Comparison of ENCODE assay signal across 8 cellular contexts in the genomic region with DNA sequence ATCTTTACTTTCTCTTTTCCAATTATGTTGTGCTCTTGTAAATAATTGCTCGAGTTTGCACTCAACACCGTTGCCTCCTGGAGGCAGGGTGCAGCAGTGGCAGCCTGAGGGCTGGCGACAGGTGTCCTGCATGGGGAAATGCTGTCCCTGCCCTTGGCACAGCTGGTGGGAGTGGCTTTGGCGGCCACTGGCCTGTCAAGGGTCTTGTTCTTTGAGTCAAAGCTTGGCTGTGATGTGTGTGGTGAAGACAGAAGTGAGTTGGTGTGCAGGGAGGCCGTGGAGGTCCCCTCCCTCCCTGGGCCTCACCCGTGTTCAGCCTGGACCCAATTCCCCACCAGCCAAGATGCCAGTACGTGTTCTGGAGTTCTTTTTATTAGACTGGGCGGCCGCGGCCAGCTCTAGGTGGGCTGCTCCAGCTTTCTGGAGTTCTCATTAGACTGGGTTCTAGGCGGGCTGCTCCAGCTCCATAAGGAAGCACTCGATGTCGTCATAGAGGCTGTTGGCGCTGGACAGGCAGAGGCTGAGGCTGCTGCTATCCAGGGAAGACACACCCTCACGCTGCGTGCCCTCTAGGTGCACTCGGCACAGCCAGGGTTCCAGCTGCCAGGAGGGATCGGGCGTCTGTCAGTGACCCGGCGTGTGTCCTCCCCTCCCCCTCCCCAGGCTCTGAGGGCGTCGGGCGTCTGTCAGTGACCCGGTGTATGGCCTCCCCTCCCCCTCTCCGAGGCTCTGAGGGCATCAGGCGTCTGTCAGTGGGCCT. TPM values are rescaled to one million over a fixed set of nuclear protein-coding genes. Genes with fewer than 3 reads are reported as not detected.
DNase-seq lines count a peak whose midpoint lies in the region; ATAC-seq and TF ChIP-seq lines count a peak whose summit lies in the region.

No MANE protein-coding gene starts in this region.

- peak; percentile 15 for DNase-seq in CD1c-positive myeloid dendritic cell (ENCODE audit: extremely low spot score)
- DNase-seq in activated T-cell treated with anti-CD3 and anti-CD28 coated beads, Interleukin-2, amount 50 U/mL, for 72 hours, result no peak
- DNase-seq in memory B cell (ENCODE audit: low spot score in 2 of 2), result no peak
- DNase-seq in DMS79 (lab: John Stamatoyannopoulos, UW), result no peak
- no peak for DNase-seq in stimulated activated CD4-positive, alpha-beta T cell treated with anti-CD3 and anti-CD28 coated beads, Interleukin-2, amount 100 ng/mL, for 48 hours
- DNase-seq in cerebellar nuclear complex (lab: John Stamatoyannopoulos, UW), result no peak

- no peaks in the 10 kb centered on the region for H3K9me3 Mint-ChIP-seq in activated T-cell treated with anti-CD3 and anti-CD28 coated beads, Interleukin-2, amount 50 U/mL, for 72 hours
- H3K9me3 Mint-ChIP-seq in memory B cell, result no peaks in the 10 kb centered on the region

- CTCF ChIA-PET in HEK293 (lab: Yijun Ruan, JAX), result interaction anchor here (0.6 to 2.2 kb wide), 4 partner anchors 23 to 58 kb away, joined by 3 to 9 read pairs (median 4); partner anchors contain the start of gene PHRF1

- no peaks in the 10 kb centered on the region for H3K27me3 Mint-ChIP-seq in activated T-cell treated with anti-CD3 and anti-CD28 coated beads, Interleukin-2, amount 50 U/mL, for 72 hours (ENCODE audit: low read depth)
- no peaks in the 10 kb centered on the region for H3K27me3 Mint-ChIP-seq in memory B cell

- H3K27ac Mint-ChIP-seq in activated T-cell treated with anti-CD3 and anti-CD28 coated beads, Interleukin-2, amount 50 U/mL, for 72 hours, result peak overlapping the region; percentile 13
- H3K27ac Mint-ChIP-seq in memory B cell, result peak overlapping the region; percentile 75

- H3K4me1 Mint-ChIP-seq in activated T-cell treated with anti-CD3 and anti-CD28 coated beads, Interleukin-2, amount 50 U/mL, for 72 hours (ENCODE audit: low read depth), result peaks cover 20% of the 10 kb centered on the region
- peaks cover 14% of the 10 kb centered on the region for H3K4me1 Mint-ChIP-seq in memory B cell

- no peaks in the 10 kb centered on the region for H3K9me3 ChIP-seq in HEK293 (ENCODE audit: control insufficient read depth, insufficient read depth, low read depth, low read length)

- no peak for ATAC-seq in activated T-cell treated with anti-CD3 and anti-CD28 coated beads, Interleukin-2, amount 50 U/mL, for 72 hours (replicated peaks in 1 of 2)
- ATAC-seq in memory B cell (ENCODE audit: low read depth), result no peak
- ATAC-seq in HG03095 (IDR thresholded peaks at IDR 0.05; ENCODE audit: unreplicated experiment), result no peak

- H3K4me3 Mint-ChIP-seq in activated T-cell treated with anti-CD3 and anti-CD28 coated beads, Interleukin-2, amount 50 U/mL, for 72 hours, result no peak overlapping the region
- no peak overlapping the region for H3K4me3 Mint-ChIP-seq in memory B cell

- TF ChIP-seq CTCF in HEK293 (tag by site-specific recombination; IDR thresholded peaks at IDR 0.05), result no peak

- POLR2A ChIA-PET in HEK293 (lab: Yijun Ruan, JAX), result interaction anchor here (1.0 to 1.8 kb wide), 2 partner anchors 36 to 46 kb away, joined by 3 to 5 read pairs; partner anchors contain the start of gene PHRF1

- peaks cover 2 to 9% of the 10 kb centered on the region in 2 donors for H3K36me3 Mint-ChIP-seq in activated T-cell treated with anti-CD3 and anti-CD28 coated beads, Interleukin-2, amount 50 U/mL, for 72 hours (ENCODE audit: insufficient read depth in 2 of 2)
- peaks cover 11% of the 10 kb centered on the region for H3K36me3 Mint-ChIP-seq in memory B cell

- H3K4me3 ChIP-seq in HEK293 (ENCODE audit: low read depth, low read length), result no peak overlapping the region

- peaks cover 0 to 71% of the 10 kb centered on the region in 2 experiments; a peak in 1 of 3 replicates for H3K36me3 ChIP-seq in HEK293 (ENCODE audit: control insufficient read depth in 2 of 2, insufficient read depth in 1 of 2, low read length in 2 of 2)

- H3K27ac ChIP-seq in HEK293 (ENCODE audit: extremely low read depth, low read depth, low read length), result no peak overlapping the region

- no peaks in the 10 kb centered on the region for H3K4me1 ChIP-seq in HEK293 (ENCODE audit: control insufficient read depth, insufficient read depth, low read length)

TF ChIP-seq in HEK293, 187 proteins besides CTCF, POLR2A, EP300 and RAD21:
- TF ChIP-seq FEZF1 (tag by site-specific recombination; IDR thresholded peaks at IDR 0.05), result no peak
- peak; percentile 95 for TF ChIP-seq SCRT2 (tag by site-specific recombination; IDR thresholded peaks at IDR 0.05)
- TF ChIP-seq ZNF600 (tag by site-specific recombination; IDR thresholded peaks at IDR 0.05), result peak; percentile 83
- TF ChIP-seq KLF8 (tag by site-specific recombination; IDR thresholded peaks at IDR 0.05), result peak; percentile 13; the same call in 1 of the 2 replicates
- peak; percentile 86 for TF ChIP-seq SCRT1 (tag by site-specific recombination; IDR thresholded peaks at IDR 0.05; ENCODE audit: borderline replicate concordance)
- TF ChIP-seq ZBTB6 (tag by site-specific recombination; IDR thresholded peaks at IDR 0.05), result peak; percentile 60; the same call in 1 of the 2 replicates
- TF ChIP-seq ZNF416 (tag by site-specific recombination; IDR thresholded peaks at IDR 0.05), result no peak
- TF ChIP-seq ZNF140 (tag by site-specific recombination; IDR thresholded peaks at IDR 0.05), result no peak
- TF ChIP-seq KLF17 (tag by site-specific recombination; IDR thresholded peaks at IDR 0.05), result no peak

RNA-seq across cellular contexts. Expression of gene IRF7, which starts 3.4 kb away (rescaled TPM):
- total RNA-seq in activated T-cell treated with anti-CD3 and anti-CD28 coated beads, Interleukin-2, amount 50 U/mL, for 72 hours, result 10 to 100 TPM; 46.7 to 95.8 TPM

RNA-seq across cellular contexts. Expression of gene CDHR5, which starts 12.4 kb away (rescaled TPM):
- under 1 TPM in 1 of 2 donors, not detected in 1; 0.09 TPM for total RNA-seq in activated T-cell treated with anti-CD3 and anti-CD28 coated beads, Interleukin-2, amount 50 U/mL, for 72 hours

RNA-seq across cellular contexts. Expression of gene SCT, which starts 14.6 kb away (rescaled TPM):
- not detected for total RNA-seq in activated T-cell treated with anti-CD3 and anti-CD28 coated beads, Interleukin-2, amount 50 U/mL, for 72 hours

RNA-seq across cellular contexts. Expression of gene DRD4, which starts 24.7 kb away (rescaled TPM):
- 1 to 10 TPM; 1.7 to 2.0 TPM for total RNA-seq in activated T-cell treated with anti-CD3 and anti-CD28 coated beads, Interleukin-2, amount 50 U/mL, for 72 hours

RNA-seq across cellular contexts. Expression of gene PHRF1, which starts 36.1 kb away (rescaled TPM):
- 10 to 100 TPM; 29.7 to 31.0 TPM for total RNA-seq in activated T-cell treated with anti-CD3 and anti-CD28 coated beads, Interleukin-2, amount 50 U/mL, for 72 hours
